ENCODE assay signal across 16 cellular contexts in genomic region chr3:128537091-128537703, GRCh38. TPM values are rescaled to one million over a fixed set of nuclear protein-coding genes. Genes with fewer than 3 reads are reported as not detected.
"Had no signal": no experiment of that assay in that cellular context is flagged by ENCODE, and none has a peak within 500 bp of the region (broad histone marks: within the 10 kb centered on the region; RNA-seq: fewer than 3 reads in every experiment).

No MANE protein-coding gene starts in this region.

- H3K4me3 Mint-ChIP-seq: activated CD8-positive, alpha-beta T cell treated with anti-CD3 and anti-CD28 coated beads for 36 hours; activated T-helper 1 cell treated with anti-CD3 and anti-CD28 coated beads, Interleukin-12 subunit alpha, Interleukin-12 subunit beta, Interleukin-2, Interleukin-4 antibody, amounts not matched to agents 30 ng/mL and 10 ng/mL and 1 ng/mL, durations not matched to agents 14 hours and 24 hours and 36 hours; natural killer cell; stimulated activated effector memory CD8-positive, alpha-beta T cell treated with anti-CD3 and anti-CD28 coated beads, Interleukin-12 subunit alpha, Interleukin-12 subunit beta, amount 100 ng/mL, for 72 hours had no signal

- H3K36me3 Mint-ChIP-seq: natural killer cell; stimulated activated effector memory CD8-positive, alpha-beta T cell treated with anti-CD3 and anti-CD28 coated beads, Interleukin-12 subunit alpha, Interleukin-12 subunit beta, amount 100 ng/mL, for 72 hours had no signal

- H3K36me3 ChIP-seq: gastroesophageal sphincter, left lung, thyroid gland, vagina had no signal

- H3K27ac ChIP-seq: coronary artery, gastroesophageal sphincter, left lung, thyroid gland, vagina had no signal

- H3K27ac Mint-ChIP-seq: activated CD8-positive, alpha-beta T cell treated with anti-CD3 and anti-CD28 coated beads for 36 hours; activated T-helper 1 cell treated with anti-CD3 and anti-CD28 coated beads, Interleukin-12 subunit alpha, Interleukin-12 subunit beta, Interleukin-2, Interleukin-4 antibody, amounts not matched to agents 30 ng/mL and 10 ng/mL and 1 ng/mL, durations not matched to agents 14 hours and 24 hours and 36 hours; natural killer cell; stimulated activated effector memory CD8-positive, alpha-beta T cell treated with anti-CD3 and anti-CD28 coated beads, Interleukin-12 subunit alpha, Interleukin-12 subunit beta, amount 100 ng/mL, for 72 hours had no signal

- H3K4me2 ChIP-seq: smooth muscle cell had no signal

- H3K4me1 Mint-ChIP-seq: natural killer cell; stimulated activated effector memory CD8-positive, alpha-beta T cell treated with anti-CD3 and anti-CD28 coated beads, Interleukin-12 subunit alpha, Interleukin-12 subunit beta, amount 100 ng/mL, for 72 hours had no signal

- H3K27me3 ChIP-seq: thyroid gland, vagina had no signal

- DNase-seq: activated CD4-positive, alpha-beta T cell treated with anti-CD3 and anti-CD28 coated beads for 4 hours; activated CD8-positive, alpha-beta T cell treated with anti-CD3 and anti-CD28 coated beads for 36 hours; activated naive CD4-positive, alpha-beta T cell treated with Interleukin-2 at 50 U/mL for 16 hours; central memory CD4-positive, alpha-beta T cell; effector CD4-positive, alpha-beta T cell; islet precursor cell; left lung; natural killer cell; right cardiac atrium; thyroid gland had no signal

- H3K4me1 ChIP-seq: gastroesophageal sphincter, thyroid gland, vagina had no signal

- H3K4me3 ChIP-seq: coronary artery, gastroesophageal sphincter, left lung, smooth muscle cell, thyroid gland, vagina had no signal

- ATAC-seq: activated CD8-positive, alpha-beta T cell treated with anti-CD3 and anti-CD28 coated beads for 36 hours; gastroesophageal sphincter; left lung; natural killer cell; right cardiac atrium; stimulated activated effector memory CD8-positive, alpha-beta T cell treated with anti-CD3 and anti-CD28 coated beads, Interleukin-12 subunit alpha, Interleukin-12 subunit beta, amount 100 ng/mL, for 72 hours had no signal

- H3K9me3 Mint-ChIP-seq: activated CD8-positive, alpha-beta T cell treated with anti-CD3 and anti-CD28 coated beads for 36 hours; activated T-helper 1 cell treated with anti-CD3 and anti-CD28 coated beads, Interleukin-12 subunit alpha, Interleukin-12 subunit beta, Interleukin-2, Interleukin-4 antibody, amounts not matched to agents 30 ng/mL and 10 ng/mL and 1 ng/mL, durations not matched to agents 14 hours and 24 hours and 36 hours; natural killer cell; stimulated activated effector memory CD8-positive, alpha-beta T cell treated with anti-CD3 and anti-CD28 coated beads, Interleukin-12 subunit alpha, Interleukin-12 subunit beta, amount 100 ng/mL, for 72 hours had no signal

RNA-seq across cellular contexts. Expression of gene GATA2, which starts 44.2 kb away (rescaled TPM):
- total RNA-seq: activated CD8-positive, alpha-beta T cell treated with anti-CD3 and anti-CD28 coated beads for 36 hours had no signal
